ENCODE assay signal across 8 cellular contexts in the genomic region with DNA sequence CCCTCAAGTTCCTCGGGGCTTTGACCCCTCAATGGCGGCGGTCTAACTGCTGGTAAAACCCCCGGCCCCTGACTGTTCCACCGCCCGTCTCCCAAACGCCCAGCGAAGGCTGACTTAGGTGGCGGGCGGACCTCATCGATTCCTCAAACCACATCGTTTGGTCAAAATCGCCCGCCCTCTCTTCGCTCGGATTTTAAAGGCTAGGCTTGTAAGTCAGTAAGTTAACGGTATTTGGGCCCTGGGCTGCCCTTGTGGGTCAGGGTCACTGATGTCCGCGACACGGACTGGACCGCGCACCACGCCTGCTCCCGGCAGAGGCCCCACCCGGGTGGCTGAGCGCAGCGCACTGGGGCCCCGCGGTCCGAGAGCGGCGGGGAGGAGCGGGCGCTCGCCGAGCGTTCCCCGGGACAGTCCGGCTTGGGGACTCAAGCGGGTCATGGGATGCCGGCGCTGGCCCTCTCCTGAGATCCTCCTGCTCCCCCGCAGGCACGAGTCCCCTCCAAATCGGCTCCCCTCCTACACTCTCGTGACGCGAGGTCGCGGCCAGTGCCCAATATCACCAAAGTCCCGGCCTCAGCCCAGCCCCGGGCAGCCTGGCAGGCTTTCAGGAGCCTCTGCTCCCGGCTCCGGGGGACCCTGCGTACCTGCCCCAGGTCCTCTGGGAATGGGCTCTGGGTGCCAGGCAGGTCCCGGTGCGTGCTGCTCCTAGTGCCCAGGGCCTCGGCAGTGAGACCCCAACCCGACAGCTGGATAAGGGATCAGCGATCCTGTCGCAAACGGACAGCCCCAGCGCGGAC. TPM values are rescaled to one million over a fixed set of nuclear protein-coding genes. Genes with fewer than 3 reads are reported as not detected.
A peak's percentile ranks its signal among the peaks of the same experiment; 100 is the strongest.
DNase-seq lines count a peak whose midpoint lies in the region; ATAC-seq and TF ChIP-seq lines count a peak whose summit lies in the region.

No MANE protein-coding gene starts in this region.

- H3K9me3 ChIP-seq in thymus (ENCODE audit: control insufficient read depth) (no peaks in the 10 kb centered on the region), mammary epithelial cell (replicated peaks; ENCODE audit: insufficient read depth, low read length) (no peaks in the 10 kb centered on the region)

- H3K36me3 ChIP-seq in thymus (ENCODE audit: control insufficient read depth, insufficient read depth) = no peaks in the 10 kb centered on the region
- no peaks in the 10 kb centered on the region for H3K36me3 ChIP-seq in mammary epithelial cell (ENCODE audit: insufficient read depth, low read length)

- intact Hi-C loops in activated T-helper 2 cell treated with anti-CD3 and anti-CD28 coated beads, Interferon-gamma antibody, Interleukin-2, Interleukin-4, amounts not matched to agents 10 μg/mL and 5 μg/mL and 100 μg/mL, durations not matched to agents 14 hours and 24 hours and 36 hours (cut with micrococcal nuclease) = loop anchor here (2.0 to 10.0 kb wide), 4 partner anchors 31 to 165 kb away; a partner anchor contains a TSS
- intact Hi-C loops in mammary epithelial cell (cut with micrococcal nuclease) = no loop called here

- H3K9ac ChIP-seq in mammary epithelial cell (ENCODE audit: insufficient read depth, low read length) = no peak overlapping the region

- H3K9me3 Mint-ChIP-seq in activated CD4-positive, alpha-beta T cell treated with anti-CD3 and anti-CD28 coated beads, Interleukin-2, amount 10 ng/mL, durations not matched to agents 7 days and 5 days = no peaks in the 10 kb centered on the region
- H3K9me3 Mint-ChIP-seq in activated T-helper 2 cell treated with anti-CD3 and anti-CD28 coated beads, Interferon-gamma antibody, Interleukin-2, Interleukin-4, amounts not matched to agents 10 μg/mL and 5 μg/mL and 100 μg/mL, durations not matched to agents 14 hours and 24 hours and 36 hours = no peaks in the 10 kb centered on the region

- H3K27me3 ChIP-seq in thymus (ENCODE audit: control insufficient read depth, insufficient read depth) (peaks cover 49% of the 10 kb centered on the region), mammary epithelial cell (ENCODE audit: insufficient read depth, low read length) (peaks cover 37% of the 10 kb centered on the region)

- CTCF ChIA-PET in activated CD4-positive, alpha-beta T cell treated with anti-CD3 and anti-CD28 coated beads, Interleukin-2, amount 10 ng/mL, durations not matched to agents 7 days and 5 days (lab: Charles Lee) = interaction anchor here (1.0 to 1.3 kb wide), 2 partner anchors 10 kb away, joined by 3 to 4 read pairs; no protein-coding TSS in a partner anchor
- CTCF ChIA-PET in mammary epithelial cell (lab: Charles Lee; ENCODE audit: low non-redundant PET) = no interaction called here

- no peaks in the 10 kb centered on the region for H3K4me1 ChIP-seq in thymus (ENCODE audit: control insufficient read depth, insufficient read depth, low read length)
- no peaks in the 10 kb centered on the region for H3K4me1 ChIP-seq in mammary epithelial cell (ENCODE audit: insufficient read depth, low read length)

- peak overlapping the region; percentile 57 for H3K4me3 Mint-ChIP-seq in activated CD4-positive, alpha-beta T cell treated with anti-CD3 and anti-CD28 coated beads, Interleukin-2, amount 10 ng/mL, durations not matched to agents 7 days and 5 days
- peak overlapping the region; percentile 75 for H3K4me3 Mint-ChIP-seq in activated T-helper 2 cell treated with anti-CD3 and anti-CD28 coated beads, Interferon-gamma antibody, Interleukin-2, Interleukin-4, amounts not matched to agents 10 μg/mL and 5 μg/mL and 100 μg/mL, durations not matched to agents 14 hours and 24 hours and 36 hours (ENCODE audit: low read depth)

- no peak for TF ChIP-seq CTCF in mammary epithelial cell (conservative IDR thresholded peaks at IDR 0.05 in 1 of 2, IDR thresholded peaks at IDR 0.05 in 1 of 2; ENCODE audit: extremely low read depth in 1 of 2, insufficient read depth in 1 of 2, low read depth in 1 of 2, low read length in 2 of 2)

- H3K4me3 ChIP-seq in thymus (ENCODE audit: low read length) = peak overlapping the region; percentile 44
- H3K4me3 ChIP-seq in mammary epithelial cell (replicated peaks in 1 of 3; ENCODE audit: insufficient read depth in 1 of 3, low read depth in 2 of 3, low read length in 3 of 3) = no peak overlapping the region

- peaks cover 55% of the 10 kb centered on the region for H3K27me3 Mint-ChIP-seq in activated CD4-positive, alpha-beta T cell treated with anti-CD3 and anti-CD28 coated beads, Interleukin-2, amount 10 ng/mL, durations not matched to agents 7 days and 5 days
- H3K27me3 Mint-ChIP-seq in activated T-helper 2 cell treated with anti-CD3 and anti-CD28 coated beads, Interferon-gamma antibody, Interleukin-2, Interleukin-4, amounts not matched to agents 10 μg/mL and 5 μg/mL and 100 μg/mL, durations not matched to agents 14 hours and 24 hours and 36 hours (ENCODE audit: low read depth) = peaks cover 57% of the 10 kb centered on the region

- H3K36me3 Mint-ChIP-seq in activated CD4-positive, alpha-beta T cell treated with anti-CD3 and anti-CD28 coated beads, Interleukin-2, amount 10 ng/mL, durations not matched to agents 7 days and 5 days (ENCODE audit: low read depth) = peaks cover 2% of the 10 kb centered on the region
- peaks cover 24% of the 10 kb centered on the region for H3K36me3 Mint-ChIP-seq in activated T-helper 2 cell treated with anti-CD3 and anti-CD28 coated beads, Interferon-gamma antibody, Interleukin-2, Interleukin-4, amounts not matched to agents 10 μg/mL and 5 μg/mL and 100 μg/mL, durations not matched to agents 14 hours and 24 hours and 36 hours (ENCODE audit: low read depth)

- BruUV-seq in mammary epithelial cell (replicated peaks; lab: Mats Ljungman, UMichigan) = no TSS peak

- 2% methylated on average over 64 of the region's 64 CpGs for WGBS in thymus
- WGBS in mammary epithelial cell (ENCODE audit: low coverage, missing lambda C conversion rate) = 2% methylated on average over 18 of the region's 64 CpGs

- peaks cover 34% of the 10 kb centered on the region for H3K4me1 Mint-ChIP-seq in activated CD4-positive, alpha-beta T cell treated with anti-CD3 and anti-CD28 coated beads, Interleukin-2, amount 10 ng/mL, durations not matched to agents 7 days and 5 days
- peaks cover 25% of the 10 kb centered on the region for H3K4me1 Mint-ChIP-seq in activated T-helper 2 cell treated with anti-CD3 and anti-CD28 coated beads, Interferon-gamma antibody, Interleukin-2, Interleukin-4, amounts not matched to agents 10 μg/mL and 5 μg/mL and 100 μg/mL, durations not matched to agents 14 hours and 24 hours and 36 hours (ENCODE audit: low read depth)

- ATAC-seq in left lobe of liver = peak; percentile 12

- no peak for DNase-seq in activated CD4-positive, alpha-beta T cell treated with anti-CD3 and anti-CD28 coated beads, Interleukin-2, amount 10 ng/mL, durations not matched to agents 7 days and 5 days
- DNase-seq in activated CD4-positive, alpha-beta T cell treated with anti-CD3 and anti-CD28 coated beads for 1 hour = no peak
- no peak for DNase-seq in activated T-helper 2 cell treated with anti-CD3 and anti-CD28 coated beads, Interferon-gamma antibody, Interleukin-2, Interleukin-4, amounts not matched to agents 10 μg/mL and 5 μg/mL and 100 μg/mL, durations not matched to agents 14 hours and 24 hours and 36 hours (ENCODE audit: low spot score)
- DNase-seq in left lobe of liver (ENCODE audit: low spot score) = no peak
- DNase-seq in cerebellar cortex (ENCODE audit: low spot score) = no peak
- no peak for DNase-seq in GDM1 (lab: John Stamatoyannopoulos, UW)
- no peak for DNase-seq in mammary epithelial cell

- in situ Hi-C loops in mammary epithelial cell (cut with MboI; ENCODE audit: low sequenced_read_pairs in 2 of 2) = no loop called here

- POLR2A ChIA-PET in activated CD4-positive, alpha-beta T cell treated with anti-CD3 and anti-CD28 coated beads, Interleukin-2, amount 10 ng/mL, durations not matched to agents 7 days and 5 days (lab: Charles Lee) = no interaction called here

- H3K27ac ChIP-seq in thymus (ENCODE audit: low read depth) = no peak overlapping the region
- H3K27ac ChIP-seq in mammary epithelial cell (ENCODE audit: insufficient read depth, low read depth, low read length) = no peak overlapping the region

- no peaks in the 10 kb centered on the region for H3K79me2 ChIP-seq in mammary epithelial cell (ENCODE audit: insufficient read depth, low read length)

- H2AFZ ChIP-seq in mammary epithelial cell (ENCODE audit: low read depth, low read length) = no peak overlapping the region

- no peaks in the 10 kb centered on the region for H4K20me1 ChIP-seq in mammary epithelial cell (ENCODE audit: insufficient read depth, low read length)

- H3K4me2 ChIP-seq in mammary epithelial cell (ENCODE audit: insufficient read depth, low read depth, low read length) = no peak overlapping the region

- no peak overlapping the region for H3K27ac Mint-ChIP-seq in activated CD4-positive, alpha-beta T cell treated with anti-CD3 and anti-CD28 coated beads, Interleukin-2, amount 10 ng/mL, durations not matched to agents 7 days and 5 days
- no peak overlapping the region for H3K27ac Mint-ChIP-seq in activated T-helper 2 cell treated with anti-CD3 and anti-CD28 coated beads, Interferon-gamma antibody, Interleukin-2, Interleukin-4, amounts not matched to agents 10 μg/mL and 5 μg/mL and 100 μg/mL, durations not matched to agents 14 hours and 24 hours and 36 hours

- dilution Hi-C loops in mammary epithelial cell (cut with HindIII; ENCODE audit: low sequenced_read_pairs) = no loop called here

RNA-seq across cellular contexts. Expression of a gene that starts 1.0 kb away (rescaled TPM):
- total RNA-seq in activated CD4-positive, alpha-beta T cell treated with anti-CD3 and anti-CD28 coated beads, Interleukin-2, amount 10 ng/mL, durations not matched to agents 7 days and 5 days = under 1 TPM; 0.32 to 0.71 TPM
- total RNA-seq in activated T-helper 2 cell treated with anti-CD3 and anti-CD28 coated beads, Interferon-gamma antibody, Interleukin-2, Interleukin-4, amounts not matched to agents 10 μg/mL and 5 μg/mL and 100 μg/mL, durations not matched to agents 14 hours and 24 hours and 36 hours = 29.9 and 32.4 TPM in 2 replicates
- total RNA-seq in left lobe of liver = 12.6 TPM
- 5.5 TPM for polyA plus RNA-seq in thymus
- not detected for total RNA-seq in mammary epithelial cell
- not detected for polyA plus RNA-seq in mammary epithelial cell
- polyA minus RNA-seq in mammary epithelial cell = not detected
